1 cellular context compared by ENCODE assay signal in genomic region chr12:120437735-120438494, GRCh38.
A peak's percentile ranks its signal among the peaks of the same experiment; 100 is the strongest.
TF ChIP-seq lines count a peak whose summit lies in the region.

Gene COX6A1, plus strand, starts transcription at chr12:120438113. Its CDS starts 14 bp downstream, at chr12:120438127.

TF ChIP-seq in HepG2, 621 proteins besides CTCF, POLR2A, EP300 and RAD21 (continued from another document and continues in another):
- TF ChIP-seq ZHX1 (CRISPR knock-in tag; IDR thresholded peaks at IDR 0.05; ENCODE audit: low read depth) = peak; percentile 83; the same call in 1 of the 2 replicates
- TF ChIP-seq HMGXB4 (CRISPR knock-in tag; IDR thresholded peaks at IDR 0.05; ENCODE audit: borderline replicate concordance in 1 of 2, low read depth in 1 of 2) = peak; percentile 42 to 65; a peak in 3 of 4 replicates
- TF ChIP-seq ARHGAP35 (CRISPR knock-in tag; IDR thresholded peaks at IDR 0.05; ENCODE audit: borderline replicate concordance) = peak; percentile 72; the same call in 1 of the 2 replicates
- TF ChIP-seq TCF12 (IDR thresholded peaks at IDR 0.05) = no peak
- no peak for TF ChIP-seq TCF12 (CRISPR knock-in tag; IDR thresholded peaks at IDR 0.05)
- TF ChIP-seq ZNF367 (CRISPR knock-in tag; IDR thresholded peaks at IDR 0.05; ENCODE audit: borderline replicate concordance) = no peak
- TF ChIP-seq MIXL1 (CRISPR knock-in tag; IDR thresholded peaks at IDR 0.05) = peak; percentile 60; the same call in 1 of the 2 replicates
- TF ChIP-seq KAT8 (CRISPR knock-in tag; IDR thresholded peaks at IDR 0.05) = peak; percentile 92
- TF ChIP-seq MATR3 (CRISPR knock-in tag; IDR thresholded peaks at IDR 0.05) = no peak
- TF ChIP-seq SNAPC2 (CRISPR knock-in tag; IDR thresholded peaks at IDR 0.05) = no peak
- no peak for TF ChIP-seq ZNF660 (CRISPR knock-in tag; IDR thresholded peaks at IDR 0.05; ENCODE audit: borderline replicate concordance, low read depth)
- TF ChIP-seq RORA (CRISPR knock-in tag; IDR thresholded peaks at IDR 0.05) = no peak
- TF ChIP-seq ZMYM3 (CRISPR knock-in tag; IDR thresholded peaks at IDR 0.05) = no peak
- TF ChIP-seq ZBTB43 (CRISPR knock-in tag; conservative IDR thresholded peaks at IDR 0.05) = no peak
- TF ChIP-seq ZNF512B (CRISPR knock-in tag; IDR thresholded peaks at IDR 0.05; ENCODE audit: borderline replicate concordance) = 0 out of 2 replicates have a peak, but pooled peaks have one; percentile 74
- peak; percentile 82; the same call in 1 of the 2 replicates for TF ChIP-seq SP5 (CRISPR knock-in tag; IDR thresholded peaks at IDR 0.05; ENCODE audit: borderline replicate concordance, low read depth)
- TF ChIP-seq ZNF746 (CRISPR knock-in tag; IDR thresholded peaks at IDR 0.05) = no peak
- TF ChIP-seq TP53 (CRISPR knock-in tag; conservative IDR thresholded peaks at IDR 0.05) = no peak
- no peak for TF ChIP-seq SP1 (IDR thresholded peaks at IDR 0.05)
- peak; percentile 69 for TF ChIP-seq SP1 (CRISPR knock-in tag; IDR thresholded peaks at IDR 0.05)
- peak; percentile 86 for TF ChIP-seq MTERF4 (CRISPR knock-in tag; IDR thresholded peaks at IDR 0.05)
- peak; percentile 65; the same call in 1 of the 2 replicates for TF ChIP-seq ZNF230 (CRISPR knock-in tag; IDR thresholded peaks at IDR 0.05)
- TF ChIP-seq SRF (IDR thresholded peaks at IDR 0.05; ENCODE audit: low read depth, low read length) = peak; percentile 72; the same call in 1 of the 2 replicates
- TF ChIP-seq ZKSCAN1 (IDR thresholded peaks at IDR 0.05; ENCODE audit: low read length) = no peak
- TF ChIP-seq DRAP1 (CRISPR knock-in tag; IDR thresholded peaks at IDR 0.05) = peak; percentile 86
- no peak for TF ChIP-seq ZNF770 (CRISPR knock-in tag; IDR thresholded peaks at IDR 0.05)
- 0 out of 2 replicates have a peak, but pooled peaks have one; percentile 42 for TF ChIP-seq GZF1 (CRISPR knock-in tag; IDR thresholded peaks at IDR 0.05)
- TF ChIP-seq NFIC (IDR thresholded peaks at IDR 0.05; ENCODE audit: low read length) = no peak
- TF ChIP-seq ZNF333 (CRISPR knock-in tag; IDR thresholded peaks at IDR 0.05; ENCODE audit: borderline replicate concordance) = 0 out of 2 replicates have a peak, but pooled peaks have one; percentile 55
- TF ChIP-seq DNMT1 (CRISPR knock-in tag; IDR thresholded peaks at IDR 0.05) = no peak
- peak; percentile 66 for TF ChIP-seq HDAC2 (CRISPR knock-in tag; IDR thresholded peaks at IDR 0.05)
- TF ChIP-seq RARA (CRISPR knock-in tag; IDR thresholded peaks at IDR 0.05) = 0 out of 2 replicates have a peak, but pooled peaks have one; percentile 27
- no peak for TF ChIP-seq RXRB (CRISPR knock-in tag; IDR thresholded peaks at IDR 0.05; ENCODE audit: borderline replicate concordance)
- TF ChIP-seq SYNCRIP (IDR thresholded peaks at IDR 0.05; ENCODE audit: insufficient read depth, low read depth, low read length) = no peak
- no peak for TF ChIP-seq KLF13 (CRISPR knock-in tag; IDR thresholded peaks at IDR 0.05)
- no peak for TF ChIP-seq ZNF17 (CRISPR knock-in tag; IDR thresholded peaks at IDR 0.05)
- no peak; the same call in 1 of the 2 replicates for TF ChIP-seq ZNF772 (CRISPR knock-in tag; IDR thresholded peaks at IDR 0.05)
- no peak for TF ChIP-seq NR2F6 (IDR thresholded peaks at IDR 0.05)
- TF ChIP-seq NR2F6 (CRISPR knock-in tag; IDR thresholded peaks at IDR 0.05) = peak; percentile 5; the same call in 1 of the 2 replicates
- peak; percentile 59; the same call in 1 of the 2 replicates for TF ChIP-seq PITX1 (CRISPR knock-in tag; IDR thresholded peaks at IDR 0.05)
- no peak for TF ChIP-seq ZNF703 (CRISPR knock-in tag; IDR thresholded peaks at IDR 0.05; ENCODE audit: borderline replicate concordance)
- no peak for TF ChIP-seq EHMT2 (IDR thresholded peaks at IDR 0.05; ENCODE audit: borderline replicate concordance, low read depth, low read length)
- no peak for TF ChIP-seq AKNA (CRISPR knock-in tag; IDR thresholded peaks at IDR 0.05; ENCODE audit: borderline replicate concordance)
- TF ChIP-seq ZNF124 (CRISPR knock-in tag; IDR thresholded peaks at IDR 0.05) = peak; percentile 62; the same call in 1 of the 2 replicates
- TF ChIP-seq TCF7L2 (IDR thresholded peaks at IDR 0.05; ENCODE audit: low read depth, low read length) = no peak
- no peak; the same call in 1 of the 2 replicates for TF ChIP-seq ZNF547 (CRISPR knock-in tag; IDR thresholded peaks at IDR 0.05)
- TF ChIP-seq SETDB1 (CRISPR knock-in tag; IDR thresholded peaks at IDR 0.05; ENCODE audit: borderline replicate concordance) = no peak
- peak; percentile 56 for TF ChIP-seq AGO2 (optimal IDR thresholded peaks at IDR 0.05; ENCODE audit: low read depth, low read length)
